ENCODE assay signal across 1 cellular context in genomic region chr6:158506577-158506976, GRCh38.
TF ChIP-seq lines count a peak whose summit lies in the region.

No MANE protein-coding gene starts in this region.

TF ChIP-seq in K562, 482 proteins besides CTCF, POLR2A, EP300 and RAD21 (continued from another document):
- no peak for TF ChIP-seq ZBTB5 (IDR thresholded peaks at IDR 0.05)
- TF ChIP-seq CTCFL (IDR thresholded peaks at IDR 0.05; ENCODE audit: borderline replicate concordance, insufficient read depth, low read depth, low read length, poor library complexity, severe bottlenecking), result peak; percentile 85
